Comparison of ENCODE assay signal across 1 cellular context in genomic region chr14:60653709-60654161, GRCh38.
TF ChIP-seq lines count a peak whose summit lies in the region.

No MANE protein-coding gene starts in this region.

TF ChIP-seq in H1, 55 proteins besides CTCF, POLR2A, EP300 and RAD21 (continued from another document):
- TF ChIP-seq CTBP2 (IDR thresholded peaks at IDR 0.05; ENCODE audit: borderline replicate concordance, insufficient read depth, insufficient read length, low read length): peak; percentile 70
- TF ChIP-seq RNF2 (IDR thresholded peaks at IDR 0.05; ENCODE audit: borderline replicate concordance, low read depth, low read length, missing control alignments, poor library complexity, severe bottlenecking): no peak
- TF ChIP-seq TEAD4 (IDR thresholded peaks at IDR 0.05; ENCODE audit: low read depth, low read length): no peak
- no peak for TF ChIP-seq TCF12 (IDR thresholded peaks at IDR 0.05; ENCODE audit: low read depth, low read length)
- no peak for TF ChIP-seq ATF2 (IDR thresholded peaks at IDR 0.05; ENCODE audit: low read length)
- peak; percentile 24 for TF ChIP-seq EZH2 (IDR thresholded peaks at IDR 0.05; ENCODE audit: low read depth, low read length, severe bottlenecking)
- peak; percentile 64 for TF ChIP-seq ASH2L (IDR thresholded peaks at IDR 0.05; ENCODE audit: low read length)
- no peak for TF ChIP-seq TBP (IDR thresholded peaks at IDR 0.05; ENCODE audit: low read depth, low read length)
- no peak for TF ChIP-seq RFX5 (IDR thresholded peaks at IDR 0.05; ENCODE audit: borderline replicate concordance, low read depth, low read length)
- TF ChIP-seq CREB1 (IDR thresholded peaks at IDR 0.05): no peak
- TF ChIP-seq SP4 (IDR thresholded peaks at IDR 0.05; ENCODE audit: low read length): 0 out of 2 replicates have a peak, but pooled peaks have one; percentile 5
- TF ChIP-seq CHD7 (IDR thresholded peaks at IDR 0.05; ENCODE audit: insufficient replicate concordance, low read length): no peak
- no peak for TF ChIP-seq PHF8 (conservative IDR thresholded peaks at IDR 0.05; ENCODE audit: low read depth, low read length)
TF ChIP-seq in H1: peak in this region for 4.
